In genomic region chr6:150573041-150573681, GRCh38 we compare ENCODE assay signal across 14 cellular contexts. TPM values are rescaled to one million over a fixed set of nuclear protein-coding genes. Genes with fewer than 3 reads are reported as not detected.
DNase-seq lines count a peak whose midpoint lies in the region; ATAC-seq and TF ChIP-seq lines count a peak whose summit lies in the region.
"Had no signal": no experiment of that assay in that cellular context is flagged by ENCODE, and none has a peak within 500 bp of the region (broad histone marks: within the 10 kb centered on the region; RNA-seq: fewer than 3 reads in every experiment).

No MANE protein-coding gene starts in this region.

- no TSS peak for BruUV-seq in PC-9 (replicated peaks; lab: Mats Ljungman, UMichigan)

- no peak for TF ChIP-seq POLR2A in erythroblast (IDR thresholded peaks at IDR 0.05; ENCODE audit: low read length)

- H4K20me1 ChIP-seq in PC-9 (ENCODE audit: insufficient read depth): no peaks in the 10 kb centered on the region

- H3K9me2 ChIP-seq in PC-9 (ENCODE audit: insufficient read depth): no peaks in the 10 kb centered on the region

- H3K4me1 ChIP-seq in lung (ENCODE audit: control insufficient read depth in 2 of 2, insufficient read depth in 2 of 2, low read length in 2 of 2) (peaks cover 0 to 7% of the 10 kb centered on the region in 2 donors), upper lobe of right lung (no peaks in the 10 kb centered on the region), PC-9 (replicated peaks; ENCODE audit: insufficient read depth) (no peaks in the 10 kb centered on the region)
- H3K4me1 ChIP-seq: A549 had no signal

- CTCF ChIA-PET in PC-9 (lab: Charles Lee): no interaction called here

- no peak for TF ChIP-seq CTCF in lung (IDR thresholded peaks at IDR 0.05; ENCODE audit: control extremely low read depth, extremely low read depth)
- TF ChIP-seq CTCF in upper lobe of right lung (IDR thresholded peaks at IDR 0.05): no peak
- TF ChIP-seq CTCF in PC-9 (conservative IDR thresholded peaks at IDR 0.05): no peak

- 47 to 59% methylated on average over 10 of the region's 10 CpGs for WGBS in lung, 2 donors

- no peak overlapping the region for H2AFZ ChIP-seq in PC-9

- no peaks in the 10 kb centered on the region for H3F3A ChIP-seq in PC-9 (ENCODE audit: insufficient read depth, low read depth)

- POLR2A ChIA-PET in PC-9 (lab: Charles Lee; ENCODE audit: unreplicated experiment): no interaction called here

- no peaks in the 10 kb centered on the region for H3K79me2 ChIP-seq in PC-9 (ENCODE audit: low read depth)

- H3K4me3 ChIP-seq in lung (no peak overlapping the region), upper lobe of right lung (no peak overlapping the region), PC-9 (no peak overlapping the region)
- H3K4me3 ChIP-seq: A549 had no signal

- no peak overlapping the region for H3K4me2 ChIP-seq in PC-9
- H3K4me2 ChIP-seq: A549 had no signal

- H3K9me3 ChIP-seq in lung (ENCODE audit: control insufficient read depth in 2 of 2, insufficient read depth in 1 of 2, low read length in 1 of 2) (no peaks in the 10 kb centered on the region), upper lobe of right lung (no peaks in the 10 kb centered on the region), PC-9 (ENCODE audit: insufficient read depth, low read depth) (no peaks in the 10 kb centered on the region)
- H3K9me3 ChIP-seq: A549 had no signal

- no peak overlapping the region for H3K27ac ChIP-seq in lung (ENCODE audit: low read depth in 1 of 2, low read length in 1 of 2)
- no peak overlapping the region for H3K27ac ChIP-seq in upper lobe of right lung
- H3K27ac ChIP-seq in PC-9: no peak overlapping the region
- H3K27ac ChIP-seq: A549 had no signal

- H3K27me3 ChIP-seq in lung (ENCODE audit: control insufficient read depth, insufficient read depth) (no peaks in the 10 kb centered on the region), upper lobe of right lung (no peaks in the 10 kb centered on the region), PC-9 (ENCODE audit: insufficient read depth, low read depth) (no peaks in the 10 kb centered on the region)

- peak; percentile 43 for DNase-seq in Right ventricle myocardium superior
- DNase-seq in cardiac septum (ENCODE audit: low spot score): no peak
- peak; percentile 14 to 66 for DNase-seq in erythroblast (lab: John Stamatoyannopoulos, UW)
- DNase-seq in lung (ENCODE audit: low spot score): no peak
- no peak for DNase-seq in upper lobe of right lung
- DNase-seq in PC-9: no peak
- no peak for DNase-seq in HT-29 (ENCODE audit: low spot score)
- DNase-seq: activated CD4-positive, CD25-positive, alpha-beta regulatory T cell; activated naive CD4-positive, alpha-beta T cell treated with Interleukin-2 at 50 U/mL for 16 hours; CD4-positive, alpha-beta T cell; NCI-H1417 treated with DMSO at 0.1 percent for 48 hours; OCI-M1 had no signal

- ATAC-seq in Right ventricle myocardium superior (ENCODE audit: poor library complexity) (peak; percentile 30), lung (ENCODE audit: insufficient read depth, low FRiP score) (peak; percentile 50), upper lobe of right lung (peak; percentile 48), GM18907 (IDR thresholded peaks at IDR 0.05; ENCODE audit: unreplicated experiment) (no peak)
- ATAC-seq: A549 had no signal

- intact Hi-C loops in Right ventricle myocardium superior (cut with DNase I) (no loop called here), cardiac septum (cut with DNase I) (loop anchor here (10.0 kb wide), 1 partner anchor 78 kb away; no protein-coding TSS in a partner anchor), upper lobe of right lung (cut with DNase I) (no loop called here), PC-9 (cut with micrococcal nuclease; ENCODE audit: unreplicated experiment) (no loop called here)

- H3K36me3 ChIP-seq in lung (ENCODE audit: control insufficient read depth in 2 of 2, insufficient read depth in 2 of 2, low read length in 2 of 2): no peaks in the 10 kb centered on the region
- no peaks in the 10 kb centered on the region for H3K36me3 ChIP-seq in upper lobe of right lung
- no peaks in the 10 kb centered on the region for H3K36me3 ChIP-seq in PC-9 (ENCODE audit: low read depth)

RNA-seq across cellular contexts. Expression of gene PLEKHG1, which starts 26.5 kb away (rescaled TPM):
- total RNA-seq in Right ventricle myocardium superior (7.3 TPM), cardiac septum (19.5 TPM), lung (10 to 100 TPM; 40.0 to 42.0 TPM), upper lobe of right lung (34.6 TPM), PC-9 (2021) (8.9 and 9.9 TPM in 2 replicates)
- 1 to 10 TPM; 7.7 to 8.8 TPM for polyA plus RNA-seq in lung
- total RNA-seq in HT-29 (2014; rRNA removed; shearing (Covaris generic)): 4.4 and 7.2 TPM in 2 replicates

Comparison
In these comparisons a context has a peak if more than half of its experiments do, and no peak if none do; other contexts are left out.
1. DNase-seq: peak in Right ventricle myocardium superior (single experiment) and erythroblast (2 of 2); none in cardiac septum (single experiment), lung (single experiment), upper lobe of right lung (single experiment), PC-9 (0 of 2) and HT-29 (single experiment).